In genomic region chrX:129721414-129721813, GRCh38 we compare ENCODE assay signal across 22 cellular contexts. TPM values are rescaled to one million over a fixed set of nuclear protein-coding genes. Genes with fewer than 3 reads are reported as not detected.
A peak's percentile ranks its signal among the peaks of the same experiment; 100 is the strongest.
DNase-seq lines count a peak whose midpoint lies in the region; ATAC-seq, FAIRE-seq and TF ChIP-seq lines count a peak whose summit lies in the region.
"Had no signal": no experiment of that assay in that cellular context is flagged by ENCODE, and none has a peak within 500 bp of the region (broad histone marks: within the 10 kb centered on the region; RNA-seq: fewer than 3 reads in every experiment).

No MANE protein-coding gene starts in this region.

- H3K36me3 ChIP-seq in HepG2 (replicated peaks in 1 of 2; ENCODE audit: control insufficient read depth in 1 of 2, insufficient read depth in 2 of 2, low read length in 2 of 2), result no peaks in the 10 kb centered on the region
- no peaks in the 10 kb centered on the region for H3K36me3 ChIP-seq in right lobe of liver
- no peaks in the 10 kb centered on the region for H3K36me3 ChIP-seq in bronchial epithelial cell (ENCODE audit: control insufficient read depth, insufficient read depth, low read length)

- TF ChIP-seq RAD21 in HepG2 (CRISPR knock-in tag; IDR thresholded peaks at IDR 0.05), result no peak

- no TSS peak for BruUV-seq in HepG2 (replicated peaks; lab: Mats Ljungman, UMichigan)

- H3K4me3 ChIP-seq in HepG2 (replicated peaks in 1 of 3; ENCODE audit: insufficient read depth in 1 of 3, low read depth in 2 of 3, low read length in 3 of 3), result no peak overlapping the region
- H3K4me3 ChIP-seq in right lobe of liver, result no peak overlapping the region
- no peak overlapping the region for H3K4me3 ChIP-seq in bronchial epithelial cell (ENCODE audit: low read depth, low read length)

- H3K9me3 Mint-ChIP-seq in immature natural killer cell, result no peaks in the 10 kb centered on the region
- H3K9me3 Mint-ChIP-seq: CD4-positive, alpha-beta T cell; HFFc6 had no signal

- H3K4me2 ChIP-seq in HepG2 (ENCODE audit: low read depth, low read length), result no peak overlapping the region

- no peak overlapping the region for H3K9ac ChIP-seq in HepG2 (ENCODE audit: insufficient read depth, low read depth, low read length)

- H3K9me3 ChIP-seq in HepG2 (ENCODE audit: low read length) (no peaks in the 10 kb centered on the region), right lobe of liver (no peaks in the 10 kb centered on the region)
- H3K9me3 ChIP-seq: Caco-2 had no signal

- ATAC-seq in HepG2, result no peak
- ATAC-seq in right lobe of liver, result no peak
- ATAC-seq in esophagus mucosa, result no peak

- no peaks in the 10 kb centered on the region for H4K20me1 ChIP-seq in HepG2 (ENCODE audit: insufficient read depth, low read length)

- POLR2A ChIA-PET in HepG2 (lab: Yijun Ruan, JAX), result no interaction called here

- TF ChIP-seq CTCF in HepG2 (CRISPR knock-in tag; IDR thresholded peaks at IDR 0.05), result no peak
- no peak for TF ChIP-seq CTCF in right lobe of liver (IDR thresholded peaks at IDR 0.05)
- TF ChIP-seq CTCF in bronchial epithelial cell (IDR thresholded peaks at IDR 0.05; ENCODE audit: insufficient read depth, low read length, severe bottlenecking), result no peak

- H3K4me1 ChIP-seq in HepG2 (ENCODE audit: insufficient read depth, low read length) (peaks cover 10% of the 10 kb centered on the region; the same call in 1 of the 2 replicates), right lobe of liver (no peaks in the 10 kb centered on the region)
- H3K4me1 ChIP-seq: Caco-2 had no signal

- no peaks in the 10 kb centered on the region for H3K79me2 ChIP-seq in HepG2 (ENCODE audit: insufficient read depth, low read length)

- WGBS in HepG2 (ENCODE audit: low lambda C conversion rate), result 0% methylated on average over 2 of the region's 2 CpGs
- WGBS in right lobe of liver (ENCODE audit: insufficient coverage, low coverage, low lambda C conversion rate, missing lambda C conversion rate), result 58% methylated on average over 2 of the region's 2 CpGs

- H3K4me1 Mint-ChIP-seq in immature natural killer cell, result peaks cover 20 to 21% of the 10 kb centered on the region in 2 donors

- H3K27me3 ChIP-seq in HepG2 (ENCODE audit: control insufficient read depth in 1 of 2, insufficient read depth in 2 of 2, low read length in 2 of 2) (no peaks in the 10 kb centered on the region), right lobe of liver (no peaks in the 10 kb centered on the region), bronchial epithelial cell (ENCODE audit: control insufficient read depth, insufficient read depth, low read length) (no peaks in the 10 kb centered on the region)

- H3K27ac Mint-ChIP-seq in immature natural killer cell, result peak overlapping the region in 4 of 6 donors; percentile 2 to 68 (median 42)
- H3K27ac Mint-ChIP-seq: CD4-positive, alpha-beta T cell; HFFc6 had no signal

- H3K36me3 Mint-ChIP-seq in immature natural killer cell, result no peaks in the 10 kb centered on the region

- DNase-seq in HepG2 (ENCODE audit: low spot score) (no peak), right lobe of liver (no peak), bronchial epithelial cell (ENCODE audit: low read depth) (no peak), immature natural killer cell (no peak), HCEC 1CT (no peak)
- no peak for DNase-seq in stimulated activated CD8-positive, alpha-beta memory T cell treated with anti-CD3 and anti-CD28 coated beads, Interleukin-4, amount 100 ng/mL, for 48 hours
- DNase-seq: Caco-2; CD4-positive, alpha-beta T cell; DMS 273 treated with DMSO at 0.1 percent for 48 hours; DMS79 treated with DMSO at 0.1 percent for 48 hours; H7; HFFc6; NCI-H1092; NCI-H1436; NCI-H187 treated with DMSO at 0.1 percent for 48 hours; NCI-H2107; NCI-H446 treated with DMSO at 0.1 percent for 48 hours; NCI-H526 treated with DMSO at 0.1 percent for 48 hours; OCI-M1 had no signal

- no peak overlapping the region for H2AFZ ChIP-seq in HepG2 (ENCODE audit: low read length)

- in situ Hi-C loops in HepG2 (cut with HindIII; ENCODE audit: extremely low pct_ligation_motif_present, low pct_unique_long_range_greater_than_20kb), result loop anchor here (10.0 kb wide), 1 partner anchor 87 kb away; no protein-coding TSS in a partner anchor

- TF ChIP-seq EP300 in HepG2 (IDR thresholded peaks at IDR 0.05; ENCODE audit: low read depth in 2 of 2, low read length in 2 of 2), result no peak
- TF ChIP-seq EP300 in HepG2 (CRISPR knock-in tag; IDR thresholded peaks at IDR 0.05; ENCODE audit: borderline replicate concordance), result no peak

- TF ChIP-seq POLR2A in HepG2 (IDR thresholded peaks at IDR 0.05; ENCODE audit: insufficient read depth in 1 of 2, low read depth in 2 of 2, low read length in 2 of 2), result no peak
- no peak for TF ChIP-seq POLR2A in right lobe of liver (IDR thresholded peaks at IDR 0.05)

- H3K27me3 Mint-ChIP-seq in immature natural killer cell (ENCODE audit: low read depth in 3 of 3), result peaks cover 0 to 4% (median 3%) of the 10 kb centered on the region in 3 donors
- H3K27me3 Mint-ChIP-seq: CD4-positive, alpha-beta T cell had no signal

- intact Hi-C loops in HepG2 (cut with micrococcal nuclease; ENCODE audit: unreplicated experiment), result no loop called here
- intact Hi-C loops in right lobe of liver (cut with DNase I), result loop anchor here (5.0 to 10.0 kb wide), 2 partner anchors 84 to 87 kb away; no protein-coding TSS in a partner anchor

- H3K27ac ChIP-seq in HepG2 (ENCODE audit: extremely low read length, insufficient read depth, low read length) (no peak overlapping the region), right lobe of liver (no peak overlapping the region)

- peak overlapping the region; percentile 1 to 71 (median 65) for H3K4me3 Mint-ChIP-seq in immature natural killer cell
- H3K4me3 Mint-ChIP-seq: CD4-positive, alpha-beta T cell; HFFc6 had no signal

- FAIRE-seq in HepG2 (lab: Jason Lieb, UNC), result no peak
- FAIRE-seq in bronchial epithelial cell (lab: Jason Lieb, UNC), result peak; percentile 62
- FAIRE-seq: RCC 7860 had no signal

- CTCF ChIA-PET in HepG2 (lab: Yijun Ruan, JAX; ENCODE audit: low intra/inter-chr PET ratio, low total read pairs), result no interaction called here

TF ChIP-seq in HepG2, 621 proteins besides CTCF, POLR2A, EP300 and RAD21:
- TF ChIP-seq ZNF790 (CRISPR knock-in tag; IDR thresholded peaks at IDR 0.05; ENCODE audit: borderline replicate concordance) (no peak), ZNF768 (CRISPR knock-in tag; IDR thresholded peaks at IDR 0.05) (peak; percentile 20; the same call in 1 of the 2 replicates)

RNA-seq across cellular contexts. Expression of gene XPNPEP2, which starts 17.4 kb away (rescaled TPM):
- total RNA-seq in HepG2 (2016; rRNA removed; fragmentation: Illumina TruSeq; extraction: Trizol) (0.49 and 1.1 TPM in 2 replicates), right lobe of liver (10 to 100 TPM in 4 of 6 experiments, 1 to 10 TPM in 2; 2.9 to 30.7 (median 16.5) TPM), bronchial epithelial cell (not detected in 2 replicates), esophagus mucosa (0.36 TPM)
- not detected in 2 replicates for total RNA-seq in HepG2 (2016; cell fraction: cytosol; rRNA removed; fragmentation: Illumina TruSeq; extraction: Trizol; ENCODE audit: low read depth)
- 0.34 and 1.1 TPM in 2 replicates for total RNA-seq in HepG2 (2016; cell fraction: insoluble cytoplasmic fraction; rRNA removed; fragmentation: Illumina TruSeq; extraction: Trizol)
- 0.15 and 0.17 TPM in 2 replicates for total RNA-seq in HepG2 (2016; cell fraction: membrane; rRNA removed; fragmentation: Illumina TruSeq; extraction: Trizol)
- 0.68 and 1.3 TPM in 2 replicates for total RNA-seq in HepG2 (2016; cell fraction: nucleus; rRNA removed; fragmentation: Illumina TruSeq; extraction: Trizol)
- polyA plus RNA-seq in HepG2 (2011; rRNA removed) (1.8 and 3.8 TPM in 2 replicates), immature natural killer cell (1 to 10 TPM in 2 of 3 donors, under 1 TPM in 1; 0.60 to 2.9 (median 2.7) TPM)
- polyA plus RNA-seq in HepG2 (2011; cell fraction: cytosol; rRNA removed), result 1.5 and 1.7 TPM in 2 replicates
- 3.5 and 4.1 TPM in 2 replicates for polyA plus RNA-seq in HepG2 (2011; cell fraction: nucleus; rRNA removed)
- 3.9 and 5.5 TPM in 2 replicates for polyA plus RNA-seq in HepG2 (2012)
- 0.06 and 0.21 TPM in 2 replicates for polyA plus RNA-seq in HepG2 (2016; cell fraction: cytosol; fragmentation: Illumina TruSeq; extraction: Trizol; ENCODE audit: low read depth)
- 0.59 and 0.69 TPM in 2 replicates for polyA plus RNA-seq in HepG2 (2016; cell fraction: insoluble cytoplasmic fraction; fragmentation: Illumina TruSeq; extraction: Trizol; ENCODE audit: low read depth)
- 0.15 and 0.25 TPM in 2 replicates for polyA plus RNA-seq in HepG2 (2016; cell fraction: membrane; fragmentation: Illumina TruSeq; extraction: Trizol; ENCODE audit: low read depth)
- 2.0 and 2.7 TPM in 2 replicates for polyA plus RNA-seq in HepG2 (2016; cell fraction: nucleus; fragmentation: Illumina TruSeq; extraction: Trizol; ENCODE audit: insufficient read depth, low read depth)
- polyA minus RNA-seq in HepG2 (2011; rRNA and poly(A)+ RNA removed; ENCODE audit: low replicate concordance), result 2.4 TPM in 1 of 2 replicates, not detected in the other
- 0.53 and 1.3 TPM in 2 replicates for polyA minus RNA-seq in HepG2 (2011; cell fraction: cytosol; rRNA and poly(A)+ RNA removed)
- 2.1 and 2.9 TPM in 2 replicates for polyA minus RNA-seq in HepG2 (2011; cell fraction: nucleus; rRNA and poly(A)+ RNA removed)
- total RNA-seq: HFFc6 had no signal

RNA-seq across cellular contexts. Expression of gene SASH3, which starts 58.3 kb away (rescaled TPM):
- total RNA-seq in HepG2 (2016; rRNA removed; fragmentation: Illumina TruSeq; extraction: Trizol), result not detected in 2 replicates
- not detected in 2 replicates for total RNA-seq in HepG2 (2016; cell fraction: cytosol; rRNA removed; fragmentation: Illumina TruSeq; extraction: Trizol; ENCODE audit: low read depth)
- total RNA-seq in HepG2 (2016; cell fraction: insoluble cytoplasmic fraction; rRNA removed; fragmentation: Illumina TruSeq; extraction: Trizol), result not detected in 2 replicates
- total RNA-seq in HepG2 (2016; cell fraction: membrane; rRNA removed; fragmentation: Illumina TruSeq; extraction: Trizol), result not detected in 2 replicates
- not detected in 2 replicates for total RNA-seq in HepG2 (2016; cell fraction: nucleus; rRNA removed; fragmentation: Illumina TruSeq; extraction: Trizol)
- 0.08 and 0.09 TPM in 2 replicates for polyA plus RNA-seq in HepG2 (2011; rRNA removed)
- polyA plus RNA-seq in HepG2 (2011; cell fraction: cytosol; rRNA removed), result 0.11 and 0.12 TPM in 2 replicates
- polyA plus RNA-seq in HepG2 (2011; cell fraction: nucleus; rRNA removed), result 0.03 and 0.10 TPM in 2 replicates
- 0.11 TPM in 1 of 2 replicates, not detected in the other for polyA plus RNA-seq in HepG2 (2012)
- not detected in 2 replicates for polyA plus RNA-seq in HepG2 (2016; cell fraction: cytosol; fragmentation: Illumina TruSeq; extraction: Trizol; ENCODE audit: low read depth)
- not detected in 2 replicates for polyA plus RNA-seq in HepG2 (2016; cell fraction: insoluble cytoplasmic fraction; fragmentation: Illumina TruSeq; extraction: Trizol; ENCODE audit: low read depth)
- not detected in 2 replicates for polyA plus RNA-seq in HepG2 (2016; cell fraction: membrane; fragmentation: Illumina TruSeq; extraction: Trizol; ENCODE audit: low read depth)
- polyA plus RNA-seq in HepG2 (2016; cell fraction: nucleus; fragmentation: Illumina TruSeq; extraction: Trizol; ENCODE audit: insufficient read depth, low read depth), result not detected in 2 replicates
- 0.07 TPM in 1 of 2 replicates, not detected in the other for polyA minus RNA-seq in HepG2 (2011; rRNA and poly(A)+ RNA removed; ENCODE audit: low replicate concordance)
- polyA minus RNA-seq in HepG2 (2011; cell fraction: cytosol; rRNA and poly(A)+ RNA removed), result not detected in 2 replicates
- not detected in 2 replicates for polyA minus RNA-seq in HepG2 (2011; cell fraction: nucleus; rRNA and poly(A)+ RNA removed)
- 1 to 10 TPM; 1.7 to 5.7 (median 3.3) TPM for total RNA-seq in right lobe of liver
- total RNA-seq in bronchial epithelial cell, result not detected in 2 replicates
- polyA plus RNA-seq in immature natural killer cell, result 100 to 1,000 TPM; 254 to 569 (median 270) TPM
- 1.6 TPM for total RNA-seq in esophagus mucosa
- total RNA-seq: Caco-2, H7, HFFc6 had no signal
- polyA plus RNA-seq: BJ had no signal
